In the genomic region with DNA sequence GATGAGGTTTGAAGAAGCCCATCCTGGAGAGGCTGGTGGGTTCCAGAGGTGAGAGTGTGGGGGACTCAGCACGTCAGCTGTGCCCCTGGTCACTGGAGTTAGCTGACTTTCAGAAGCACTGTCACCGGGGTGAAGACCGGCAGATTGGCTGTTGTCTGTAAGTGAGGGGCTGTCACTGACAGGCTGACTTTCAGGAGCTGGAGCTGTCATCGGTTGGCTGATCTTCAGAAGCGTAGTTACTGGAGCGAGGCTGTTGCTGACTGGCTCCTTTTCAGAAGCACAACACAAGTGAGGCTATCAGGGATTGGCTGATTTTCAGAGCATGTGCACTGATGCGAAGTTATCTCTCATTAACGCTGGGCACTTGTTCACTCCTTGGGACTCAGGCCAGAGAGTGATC, we compare ENCODE assay signal across 24 cellular contexts.
"Had no signal": no experiment of that assay in that cellular context is flagged by ENCODE, and none has a peak within 500 bp of the region (broad histone marks: within the 10 kb centered on the region; RNA-seq: fewer than 3 reads in every experiment).

No MANE protein-coding gene starts in this region.

- ATAC-seq: activated naive CD4-positive, alpha-beta T cell treated with anti-CD3 and anti-CD28 coated beads, Interleukin-2, amount 50 U/mL, for 72 hours; activated naive CD8-positive, alpha-beta T cell treated with anti-CD3 and anti-CD28 coated beads, Interleukin-2, amount 50 U/mL, for 24 hours; activated T-cell treated with anti-CD3 and anti-CD28 coated beads, Interleukin-2, amount 50 U/mL, for 4 hours; T-cell had no signal

- H3K27me3 Mint-ChIP-seq: activated CD4-positive, alpha-beta memory T cell treated with anti-CD3 and anti-CD28 coated beads for 36 hours; activated CD4-positive, alpha-beta T cell treated with anti-CD3 and anti-CD28 coated beads, Interleukin-2, amount 10 ng/mL, durations not matched to agents 7 days and 5 days; activated naive CD8-positive, alpha-beta T cell treated with anti-CD3 and anti-CD28 coated beads, Interleukin-2, amount 50 U/mL, for 24 hours; brain; central memory CD8-positive, alpha-beta T cell had no signal

- DNase-seq: activated CD4-positive, alpha-beta memory T cell treated with anti-CD3 and anti-CD28 coated beads for 36 hours; activated CD4-positive, alpha-beta T cell treated with anti-CD3 and anti-CD28 coated beads, Interleukin-2, amount 10 ng/mL, durations not matched to agents 7 days and 5 days; activated CD4-positive, CD25-positive, alpha-beta regulatory T cell; activated CD8-positive, alpha-beta memory T cell treated with anti-CD3 and anti-CD28 coated beads for 24 hours; activated effector memory CD4-positive, alpha-beta T cell treated with anti-CD3 and anti-CD28 coated beads, Interleukin-2, amount 50 U/mL, for 16 hours; activated naive CD4-positive, alpha-beta T cell treated with Interleukin-2 at 50 U/mL for 16 hours; activated naive CD8-positive, alpha-beta T cell treated with anti-CD3 and anti-CD28 coated beads, Interleukin-2, amount 50 U/mL, for 24 hours; activated T-cell treated with anti-CD3 and anti-CD28 coated beads, Interleukin-2, amount 50 U/mL, for 4 hours; amniotic stem cell; NCI-H1048; NCI-H146; NCI-H187 treated with DMSO at 0.1 percent for 48 hours; NCI-H2107; NCI-H2171 treated with DMSO at 0.1 percent for 48 hours; NCI-H226; NCI-H510A; NCI-H526 treated with DMSO at 0.1 percent for 48 hours; SHP77 treated with DMSO at 0.1 percent for 48 hours; T-cell; T-helper 2 cell; T1000 had no signal

- H3K36me3 Mint-ChIP-seq: activated CD4-positive, alpha-beta memory T cell treated with anti-CD3 and anti-CD28 coated beads for 36 hours; brain; T-cell had no signal

- H3K4me1 Mint-ChIP-seq: brain; central memory CD8-positive, alpha-beta T cell; T-cell had no signal

- H3K9me3 Mint-ChIP-seq: activated CD4-positive, alpha-beta memory T cell treated with anti-CD3 and anti-CD28 coated beads for 36 hours; activated CD4-positive, alpha-beta T cell treated with anti-CD3 and anti-CD28 coated beads, Interleukin-2, amount 10 ng/mL, durations not matched to agents 7 days and 5 days; activated naive CD8-positive, alpha-beta T cell treated with anti-CD3 and anti-CD28 coated beads, Interleukin-2, amount 50 U/mL, for 24 hours; activated T-cell treated with anti-CD3 and anti-CD28 coated beads, Interleukin-2, amount 50 U/mL, for 4 hours; central memory CD8-positive, alpha-beta T cell; T-cell had no signal

- H3K4me3 Mint-ChIP-seq: activated CD4-positive, alpha-beta memory T cell treated with anti-CD3 and anti-CD28 coated beads for 36 hours; activated CD4-positive, alpha-beta T cell treated with anti-CD3 and anti-CD28 coated beads, Interleukin-2, amount 10 ng/mL, durations not matched to agents 7 days and 5 days; activated naive CD8-positive, alpha-beta T cell treated with anti-CD3 and anti-CD28 coated beads, Interleukin-2, amount 50 U/mL, for 24 hours; activated T-cell treated with anti-CD3 and anti-CD28 coated beads, Interleukin-2, amount 50 U/mL, for 4 hours; brain; central memory CD8-positive, alpha-beta T cell; T-cell had no signal

- H3K27ac Mint-ChIP-seq: activated CD4-positive, alpha-beta memory T cell treated with anti-CD3 and anti-CD28 coated beads for 36 hours; activated CD4-positive, alpha-beta T cell treated with anti-CD3 and anti-CD28 coated beads, Interleukin-2, amount 10 ng/mL, durations not matched to agents 7 days and 5 days; activated naive CD4-positive, alpha-beta T cell treated with anti-CD3 and anti-CD28 coated beads, Interleukin-2, amount 50 U/mL, for 72 hours; activated naive CD8-positive, alpha-beta T cell treated with anti-CD3 and anti-CD28 coated beads, Interleukin-2, amount 50 U/mL, for 24 hours; T-cell had no signal
